Comparison of ENCODE assay signal across 11 cellular contexts in the genomic region with DNA sequence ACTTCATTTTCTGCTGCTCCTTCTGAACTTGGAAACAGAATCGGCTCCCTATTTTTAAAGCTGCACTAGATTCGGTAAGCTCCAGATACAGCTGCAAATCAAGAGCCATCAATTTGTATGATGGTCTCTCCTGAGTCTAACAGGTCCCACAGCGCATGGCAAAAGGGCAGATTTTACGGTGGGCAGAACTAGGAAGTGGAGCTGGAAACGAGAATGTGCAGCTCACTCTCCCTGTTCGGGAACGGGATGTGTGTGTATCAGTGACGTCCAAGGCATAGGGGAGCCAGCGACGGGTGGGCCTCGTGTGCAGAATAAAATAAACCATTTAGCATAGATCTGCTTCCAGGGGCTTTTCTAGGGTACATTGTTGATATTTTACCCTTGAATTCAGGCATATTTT.
A peak's percentile ranks its signal among the peaks of the same experiment; 100 is the strongest.
DNase-seq lines count a peak whose midpoint lies in the region; TF ChIP-seq lines count a peak whose summit lies in the region.
"Had no signal": no experiment of that assay in that cellular context is flagged by ENCODE, and none has a peak within 500 bp of the region (broad histone marks: within the 10 kb centered on the region; RNA-seq: fewer than 3 reads in every experiment).

No MANE protein-coding gene starts in this region.

- DNase-seq in AG08396 (ENCODE audit: low spot score) (peak; percentile 31), adrenal gland (peak in 1 of 7 donors; percentile 59), left ventricle myocardium inferior (no peak), sigmoid colon (peak; percentile 78), NCI-H446 (lab: John Stamatoyannopoulos, UW) (no peak), NCI-H82 treated with DMSO at 0.1 percent for 48 hours (lab: John Stamatoyannopoulos, UW; ENCODE audit: unreplicated experiment) (no peak), iPS-NIHi11 (ENCODE audit: low spot score) (no peak)
- DNase-seq in activated CD4-positive, alpha-beta T cell treated with anti-CD3 and anti-CD28 coated beads for 4 hours, result no peak
- DNase-seq: activated T-cell treated with anti-CD3 and anti-CD28 coated beads, Interleukin-2, amount 50 U/mL, for 72 hours; caudate nucleus had no signal

- H3K27me3 ChIP-seq in adrenal gland, result no peaks in the 10 kb centered on the region
- no peaks in the 10 kb centered on the region for H3K27me3 ChIP-seq in left ventricle myocardium inferior (ENCODE audit: low read depth)
- no peaks in the 10 kb centered on the region for H3K27me3 ChIP-seq in sigmoid colon

- no peak for TF ChIP-seq EP300 in sigmoid colon (IDR thresholded peaks at IDR 0.05)

- WGBS in adrenal gland, 4 donors, result 59 to 69% (median 64%) methylated on average over 11 of the region's 11 CpGs
- WGBS in sigmoid colon, 2 donors, result 72 to 78% methylated on average over 11 of the region's 11 CpGs

- H3K9me3 ChIP-seq in adrenal gland (replicated peaks in 1 of 3), result no peaks in the 10 kb centered on the region
- no peaks in the 10 kb centered on the region for H3K9me3 ChIP-seq in left ventricle myocardium inferior (replicated peaks)
- no peaks in the 10 kb centered on the region for H3K9me3 ChIP-seq in sigmoid colon

- H3K27ac ChIP-seq in adrenal gland (peak overlapping the region in 4 of 5 donors; percentile 19 to 84 (median 46)), left ventricle myocardium inferior (replicated peaks) (peak overlapping the region; percentile 92), sigmoid colon (peak overlapping the region; percentile 69 to 97 (median 81))
- H3K27ac ChIP-seq: VCaP had no signal

- H3K4me1 ChIP-seq in adrenal gland (replicated peaks in 1 of 2) (peaks cover 0 to 1% of the 10 kb centered on the region in 2 donors), left ventricle myocardium inferior (peaks cover 98% of the 10 kb centered on the region), sigmoid colon (peaks cover 0 to 71% (median 63%) of the 10 kb centered on the region in 4 donors)

- no peak for TF ChIP-seq CTCF in adrenal gland (IDR thresholded peaks at IDR 0.05)
- TF ChIP-seq CTCF in left ventricle myocardium inferior (IDR thresholded peaks at IDR 0.05; ENCODE audit: borderline replicate concordance), result no peak
- no peak for TF ChIP-seq CTCF in sigmoid colon (IDR thresholded peaks at IDR 0.05)

- H3K4me3 ChIP-seq in adrenal gland (no peak overlapping the region), left ventricle myocardium inferior (peak overlapping the region; percentile 51), sigmoid colon (peak overlapping the region in 3 of 4 donors; percentile 7 to 15 (median 9))

- intact Hi-C loops in adrenal gland (cut with DNase I), result loop anchor here in 1 of 2 donors (5.0 kb wide), 1 partner anchor 180 kb away; no protein-coding TSS in a partner anchor
- intact Hi-C loops in left ventricle myocardium inferior (cut with micrococcal nuclease), result no loop called here
- intact Hi-C loops in sigmoid colon (cut with DNase I), result no loop called here

- TF ChIP-seq POLR2A in adrenal gland (IDR thresholded peaks at IDR 0.05) (no peak), sigmoid colon (IDR thresholded peaks at IDR 0.05) (no peak)

- H3K36me3 ChIP-seq in adrenal gland (replicated peaks in 1 of 2), result peaks cover 0 to 4% of the 10 kb centered on the region in 2 donors
- H3K36me3 ChIP-seq in left ventricle myocardium inferior, result peaks cover 7% of the 10 kb centered on the region
- H3K36me3 ChIP-seq in sigmoid colon, result peaks cover 0 to 5% (median 0%) of the 10 kb centered on the region in 4 donors

Comparison
In these comparisons a context has a peak if more than half of its experiments do, and no peak if none do; other contexts are left out.
1. DNase-seq: peak in AG08396 (single experiment) and sigmoid colon (single experiment); none in left ventricle myocardium inferior (single experiment), NCI-H446 (0 of 2), NCI-H82 treated with DMSO at 0.1 percent for 48 hours (single experiment), iPS-NIHi11 (single experiment) and activated CD4-positive, alpha-beta T cell treated with anti-CD3 and anti-CD28 coated beads for 4 hours (0 of 2).
2. H3K4me3 ChIP-seq: peak in left ventricle myocardium inferior (single experiment) and sigmoid colon (3 of 4); none in adrenal gland (0 of 4).
3. Peak in every context shown above with its lines, with median percentiles within 50 percentile points of each other: H3K27ac ChIP-seq.